In genomic region chr12:56333679-56334489, GRCh38 we compare ENCODE assay signal across 8 cellular contexts. TPM values are rescaled to one million over a fixed set of nuclear protein-coding genes. Genes with fewer than 3 reads are reported as not detected.
A peak's percentile ranks its signal among the peaks of the same experiment; 100 is the strongest.
DNase-seq lines count a peak whose midpoint lies in the region; ATAC-seq, FAIRE-seq and TF ChIP-seq lines count a peak whose summit lies in the region.

TSS of gene PAN2 (minus strand) at chr12:56334000. CDS start at chr12:56333094, 906 bp downstream.

- peak within 1 kb of the TSS; percentile 47 for H3K4me3 ChIP-seq in RWPE2 (ENCODE audit: severe bottlenecking)
- peak within 1 kb of the TSS; percentile 67 for H3K4me3 ChIP-seq in fibroblast of pulmonary artery (replicated peaks; ENCODE audit: low read depth, low read length)

- peak; percentile 99 for DNase-seq in ELR (ENCODE audit: low read depth)
- DNase-seq in H54 (ENCODE audit: insufficient read length, low spot score) = peak; percentile 98
- peak; percentile 100 for DNase-seq in LoVo (ENCODE audit: low spot score)
- DNase-seq in RWPE2 (ENCODE audit: low spot score) = peak; percentile 97
- peak; percentile 93 for DNase-seq in activated T-helper 2 cell treated with anti-CD3 and anti-CD28 coated beads, Interferon-gamma antibody, Interleukin-2, Interleukin-4, amounts not matched to agents 10 μg/mL and 5 μg/mL and 100 μg/mL, durations not matched to agents 14 hours and 24 hours and 36 hours (ENCODE audit: low spot score)
- peak; percentile 98 for DNase-seq in fibroblast of pulmonary artery (ENCODE audit: low read depth)
- DNase-seq in natural killer cell treated with Interleukin-12 subunit alpha and Interleukin-12 subunit beta and Interleukin-15 and Interleukin-18, amount 100 ng/mL, for 72 hours (ENCODE audit: low spot score) = peak; percentile 97
- DNase-seq in stimulated activated naive CD8-positive, alpha-beta T cell treated with anti-CD3 and anti-CD28 coated beads, Interleukin-15, Interleukin-2, amounts not matched to agents 100 U/mL and 50 U/mL, for 24 hours = peak; percentile 92

- TF ChIP-seq CTCF in RWPE2 (IDR thresholded peaks at IDR 0.05; ENCODE audit: poor library complexity, severe bottlenecking) = peak; percentile 48
- peak; percentile 63 for TF ChIP-seq CTCF in fibroblast of pulmonary artery (IDR thresholded peaks at IDR 0.05; ENCODE audit: low read length, missing control alignments)

- peak; percentile 53 for FAIRE-seq in H54 (lab: Jason Lieb, UNC)

- no peaks in the 10 kb centered on the region for H3K27me3 ChIP-seq in RWPE2 (ENCODE audit: insufficient read depth, poor library complexity, severe bottlenecking)

- H3K9me3 Mint-ChIP-seq in activated T-helper 2 cell treated with anti-CD3 and anti-CD28 coated beads, Interferon-gamma antibody, Interleukin-2, Interleukin-4, amounts not matched to agents 10 μg/mL and 5 μg/mL and 100 μg/mL, durations not matched to agents 14 hours and 24 hours and 36 hours = no peaks in the 10 kb centered on the region
- no peaks in the 10 kb centered on the region for H3K9me3 Mint-ChIP-seq in natural killer cell treated with Interleukin-12 subunit alpha and Interleukin-12 subunit beta and Interleukin-15 and Interleukin-18, amount 100 ng/mL, for 72 hours

- TF ChIP-seq POLR2A in H54 (IDR thresholded peaks at IDR 0.05; ENCODE audit: low read depth, low read length) = peak; percentile 50

- H3K27ac ChIP-seq in RWPE2 (ENCODE audit: poor library complexity, severe bottlenecking) = peak within 1 kb of the TSS; percentile 79

- H3K27me3 Mint-ChIP-seq in activated T-helper 2 cell treated with anti-CD3 and anti-CD28 coated beads, Interferon-gamma antibody, Interleukin-2, Interleukin-4, amounts not matched to agents 10 μg/mL and 5 μg/mL and 100 μg/mL, durations not matched to agents 14 hours and 24 hours and 36 hours (ENCODE audit: low read depth) = no peaks in the 10 kb centered on the region
- no peaks in the 10 kb centered on the region for H3K27me3 Mint-ChIP-seq in natural killer cell treated with Interleukin-12 subunit alpha and Interleukin-12 subunit beta and Interleukin-15 and Interleukin-18, amount 100 ng/mL, for 72 hours

- H3K9me3 ChIP-seq in RWPE2 (ENCODE audit: severe bottlenecking) = no peaks in the 10 kb centered on the region

- H3K4me1 Mint-ChIP-seq in activated T-helper 2 cell treated with anti-CD3 and anti-CD28 coated beads, Interferon-gamma antibody, Interleukin-2, Interleukin-4, amounts not matched to agents 10 μg/mL and 5 μg/mL and 100 μg/mL, durations not matched to agents 14 hours and 24 hours and 36 hours (ENCODE audit: low read depth) = peaks cover 38% of the 10 kb centered on the region
- peaks cover 31 to 32% of the 10 kb centered on the region in 2 donors for H3K4me1 Mint-ChIP-seq in natural killer cell treated with Interleukin-12 subunit alpha and Interleukin-12 subunit beta and Interleukin-15 and Interleukin-18, amount 100 ng/mL, for 72 hours (ENCODE audit: low read depth in 2 of 2)

- peaks cover 3% of the 10 kb centered on the region for H3K36me3 Mint-ChIP-seq in activated T-helper 2 cell treated with anti-CD3 and anti-CD28 coated beads, Interferon-gamma antibody, Interleukin-2, Interleukin-4, amounts not matched to agents 10 μg/mL and 5 μg/mL and 100 μg/mL, durations not matched to agents 14 hours and 24 hours and 36 hours (ENCODE audit: low read depth)
- H3K36me3 Mint-ChIP-seq in natural killer cell treated with Interleukin-12 subunit alpha and Interleukin-12 subunit beta and Interleukin-15 and Interleukin-18, amount 100 ng/mL, for 72 hours = no peaks in the 10 kb centered on the region

- H3K4me1 ChIP-seq in RWPE2 (ENCODE audit: insufficient read depth, poor library complexity, severe bottlenecking) = peaks cover 5% of the 10 kb centered on the region

- peak; percentile 96 for ATAC-seq in RWPE2 (ENCODE audit: low read depth)
- peak; percentile 99 to 100 for ATAC-seq in natural killer cell treated with Interleukin-12 subunit alpha and Interleukin-12 subunit beta and Interleukin-15 and Interleukin-18, amount 100 ng/mL, for 72 hours
- ATAC-seq in stimulated activated naive CD8-positive, alpha-beta T cell treated with anti-CD3 and anti-CD28 coated beads, Interleukin-15, Interleukin-2, amounts not matched to agents 100 U/mL and 50 U/mL, for 24 hours = peak; percentile 90

- H3K36me3 ChIP-seq in RWPE2 (ENCODE audit: low read depth) = peaks cover 3% of the 10 kb centered on the region

- peak within 1 kb of the TSS; percentile 96 for H3K4me3 Mint-ChIP-seq in activated T-helper 2 cell treated with anti-CD3 and anti-CD28 coated beads, Interferon-gamma antibody, Interleukin-2, Interleukin-4, amounts not matched to agents 10 μg/mL and 5 μg/mL and 100 μg/mL, durations not matched to agents 14 hours and 24 hours and 36 hours (ENCODE audit: low read depth)
- H3K4me3 Mint-ChIP-seq in natural killer cell treated with Interleukin-12 subunit alpha and Interleukin-12 subunit beta and Interleukin-15 and Interleukin-18, amount 100 ng/mL, for 72 hours = peak within 1 kb of the TSS; percentile 94

- intact Hi-C loops in activated T-helper 2 cell treated with anti-CD3 and anti-CD28 coated beads, Interferon-gamma antibody, Interleukin-2, Interleukin-4, amounts not matched to agents 10 μg/mL and 5 μg/mL and 100 μg/mL, durations not matched to agents 14 hours and 24 hours and 36 hours (cut with micrococcal nuclease) = loop anchor here (1.0 to 5.0 kb wide), 7 partner anchors 18 to 393 kb away; partner anchors contain the start of genes COQ10A, CS, NABP2 and NACA

- peak within 1 kb of the TSS; percentile 100 for H3K27ac Mint-ChIP-seq in activated T-helper 2 cell treated with anti-CD3 and anti-CD28 coated beads, Interferon-gamma antibody, Interleukin-2, Interleukin-4, amounts not matched to agents 10 μg/mL and 5 μg/mL and 100 μg/mL, durations not matched to agents 14 hours and 24 hours and 36 hours
- peak within 1 kb of the TSS; percentile 100 for H3K27ac Mint-ChIP-seq in natural killer cell treated with Interleukin-12 subunit alpha and Interleukin-12 subunit beta and Interleukin-15 and Interleukin-18, amount 100 ng/mL, for 72 hours

RNA-seq across cellular contexts. Expression of gene PAN2, which starts in this region (rescaled TPM):
- 28.7 and 28.9 TPM in 2 replicates for total RNA-seq in activated T-helper 2 cell treated with anti-CD3 and anti-CD28 coated beads, Interferon-gamma antibody, Interleukin-2, Interleukin-4, amounts not matched to agents 10 μg/mL and 5 μg/mL and 100 μg/mL, durations not matched to agents 14 hours and 24 hours and 36 hours
- 10 to 100 TPM; 22.8 to 42.8 TPM for total RNA-seq in natural killer cell treated with Interleukin-12 subunit alpha and Interleukin-12 subunit beta and Interleukin-15 and Interleukin-18, amount 100 ng/mL, for 72 hours

Comparison
In these comparisons a context has a peak if more than half of its experiments do, and no peak if none do; other contexts are left out.
1. Peak in every context shown above with its lines: DNase-seq, ATAC-seq, H3K4me3 ChIP-seq and H3K27ac ChIP-seq.